In the genomic region with DNA sequence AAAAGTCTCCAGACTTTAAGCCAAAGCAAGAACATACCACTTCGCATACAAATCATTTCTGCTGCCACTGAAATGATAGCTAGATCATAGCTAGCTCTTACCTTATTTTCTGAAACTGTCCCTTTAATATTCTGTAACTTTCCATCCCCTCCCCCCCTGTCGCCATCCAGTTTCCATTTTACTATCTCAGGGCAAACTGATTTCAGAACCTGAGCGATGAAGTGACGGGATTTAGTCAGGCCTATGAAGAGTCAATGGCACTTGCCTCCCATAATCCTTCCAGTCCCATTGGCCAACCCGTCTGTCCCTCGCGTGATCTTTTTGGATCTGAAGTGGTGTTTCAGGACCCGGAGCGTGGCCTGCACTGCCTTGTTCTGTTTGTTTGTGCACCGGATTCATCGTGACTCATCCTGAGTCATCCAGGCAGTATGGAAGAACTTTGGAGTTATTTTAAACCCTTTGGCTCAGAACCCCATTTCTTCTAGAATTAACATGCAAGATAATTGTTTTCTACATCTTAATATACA, we compare ENCODE assay signal across 8 cellular contexts.
DNase-seq lines count a peak whose midpoint lies in the region; ATAC-seq, FAIRE-seq and TF ChIP-seq lines count a peak whose summit lies in the region.

No MANE protein-coding gene starts in this region.

- no peak for ATAC-seq in HG03469 (IDR thresholded peaks at IDR 0.05; ENCODE audit: unreplicated experiment)

- POLR2A ChIA-PET in activated CD4-positive, alpha-beta memory T cell treated with anti-CD3 and anti-CD28 coated beads for 36 hours (lab: Charles Lee): interaction anchor here (1.2 to 1.9 kb wide), 7 partner anchors 11 to 100 kb away, joined by 3 to 10 read pairs (median 5); no protein-coding TSS in a partner anchor

- peaks cover 89% of the 10 kb centered on the region for H3K4me1 Mint-ChIP-seq in activated CD4-positive, alpha-beta memory T cell treated with anti-CD3 and anti-CD28 coated beads for 36 hours (ENCODE audit: low read depth)

- TF ChIP-seq POLR2A in GM12892 (IDR thresholded peaks at IDR 0.05; ENCODE audit: low read depth, low read length): no peak

- no peaks in the 10 kb centered on the region for H3K27me3 Mint-ChIP-seq in activated CD4-positive, alpha-beta memory T cell treated with anti-CD3 and anti-CD28 coated beads for 36 hours

- no peak for TF ChIP-seq CTCF in epithelial cell of proximal tubule (conservative IDR thresholded peaks at IDR 0.05; ENCODE audit: low read depth, low read length)

- CTCF ChIA-PET in activated CD4-positive, alpha-beta memory T cell treated with anti-CD3 and anti-CD28 coated beads for 36 hours (lab: Charles Lee): interaction anchor here (1.0 to 2.8 kb wide), 4 partner anchors 11 to 216 kb away, joined by 3 to 13 read pairs (median 3); no protein-coding TSS in a partner anchor

- intact Hi-C loops in activated CD4-positive, alpha-beta memory T cell treated with anti-CD3 and anti-CD28 coated beads for 36 hours (cut with micrococcal nuclease): loop anchor here (1.0 to 5.0 kb wide), 7 partner anchors 12 to 127 kb away; no protein-coding TSS in a partner anchor

- no peak overlapping the region for H3K4me3 ChIP-seq in epithelial cell of proximal tubule (ENCODE audit: low read depth, low read length)

- H3K27ac Mint-ChIP-seq in activated CD4-positive, alpha-beta memory T cell treated with anti-CD3 and anti-CD28 coated beads for 36 hours: peak overlapping the region; percentile 95

- H3K4me3 Mint-ChIP-seq in activated CD4-positive, alpha-beta memory T cell treated with anti-CD3 and anti-CD28 coated beads for 36 hours: peak overlapping the region; percentile 45

- peaks cover 50% of the 10 kb centered on the region for H3K36me3 Mint-ChIP-seq in activated CD4-positive, alpha-beta memory T cell treated with anti-CD3 and anti-CD28 coated beads for 36 hours

- no peak for FAIRE-seq in GM12892 (lab: Jason Lieb, UNC)

- H3K9me3 Mint-ChIP-seq in activated CD4-positive, alpha-beta memory T cell treated with anti-CD3 and anti-CD28 coated beads for 36 hours: peaks cover 9% of the 10 kb centered on the region

- DNase-seq in HS-5 (ENCODE audit: low read depth) (peak; percentile 90), epithelial cell of proximal tubule (ENCODE audit: low read depth) (peak; percentile 63), pons (ENCODE audit: low spot score) (peak; percentile 63), middle frontal gyrus (ENCODE audit: extremely low spot score, low spot score) (no peak), GM12892 (ENCODE audit: insufficient read length) (no peak), D341Med (ENCODE audit: low spot score) (no peak)
- peak; percentile 86 for DNase-seq in activated CD4-positive, alpha-beta memory T cell treated with anti-CD3 and anti-CD28 coated beads for 36 hours

Comparison
In these comparisons a context has a peak if more than half of its experiments do, and no peak if none do; other contexts are left out.
1. DNase-seq: peak in HS-5 (single experiment), activated CD4-positive, alpha-beta memory T cell treated with anti-CD3 and anti-CD28 coated beads for 36 hours (single experiment), epithelial cell of proximal tubule (single experiment) and pons (single experiment); none in middle frontal gyrus (single experiment), GM12892 (single experiment) and D341Med (single experiment).